Comparison of ENCODE assay signal across 10 cellular contexts in genomic region chr19:49859838-49860715, GRCh38. TPM values are rescaled to one million over a fixed set of nuclear protein-coding genes. Genes with fewer than 3 reads are reported as not detected.
DNase-seq lines count a peak whose midpoint lies in the region; ATAC-seq and TF ChIP-seq lines count a peak whose summit lies in the region.
"Had no signal": no experiment of that assay in that cellular context is flagged by ENCODE, and none has a peak within 500 bp of the region (broad histone marks: within the 10 kb centered on the region; RNA-seq: fewer than 3 reads in every experiment).

No MANE protein-coding gene starts in this region.

- H3K4me1 ChIP-seq in GM23248 (ENCODE audit: insufficient read depth) (peaks cover 6% of the 10 kb centered on the region), PC-9 (replicated peaks; ENCODE audit: insufficient read depth) (peaks cover 7% of the 10 kb centered on the region; the same call in 1 of the 2 replicates), fibroblast of lung (ENCODE audit: control insufficient read depth, extremely low read depth, insufficient read depth, low read length) (peaks cover 6% of the 10 kb centered on the region), gastrocnemius medialis (peaks cover 2 to 3% of the 10 kb centered on the region in 2 donors)

- H3K27me3 Mint-ChIP-seq in activated CD4-positive, alpha-beta T cell treated with anti-CD3 and anti-CD28 coated beads for 36 hours = no peaks in the 10 kb centered on the region
- H3K27me3 Mint-ChIP-seq: activated CD8-positive, alpha-beta memory T cell treated with anti-CD3 and anti-CD28 coated beads, Interleukin-2, amount 10 ng/mL, durations not matched to agents 7 days and 5 days; activated naive CD8-positive, alpha-beta T cell treated with anti-CD3 and anti-CD28 coated beads, Interleukin-2, amount 10 ng/mL, durations not matched to agents 7 days and 5 days had no signal

- H3K9me2 ChIP-seq in GM23248 (ENCODE audit: insufficient read depth) (no peaks in the 10 kb centered on the region), PC-9 (ENCODE audit: insufficient read depth) (no peaks in the 10 kb centered on the region)

- H3K27ac Mint-ChIP-seq in activated CD4-positive, alpha-beta T cell treated with anti-CD3 and anti-CD28 coated beads for 36 hours = no peak overlapping the region
- H3K27ac Mint-ChIP-seq: activated CD8-positive, alpha-beta memory T cell treated with anti-CD3 and anti-CD28 coated beads, Interleukin-2, amount 10 ng/mL, durations not matched to agents 7 days and 5 days; activated naive CD8-positive, alpha-beta T cell treated with anti-CD3 and anti-CD28 coated beads, Interleukin-2, amount 10 ng/mL, durations not matched to agents 7 days and 5 days had no signal

- POLR2A ChIA-PET in PC-9 (lab: Charles Lee; ENCODE audit: unreplicated experiment) = interaction anchor here (0.6 kb wide), 1 partner anchor 132 kb away, joined by 11 read pairs; no protein-coding TSS in a partner anchor
- POLR2A ChIA-PET in activated CD4-positive, alpha-beta T cell treated with anti-CD3 and anti-CD28 coated beads for 36 hours (lab: Charles Lee) = no interaction called here

- no peaks in the 10 kb centered on the region for H3K9me3 Mint-ChIP-seq in activated CD4-positive, alpha-beta T cell treated with anti-CD3 and anti-CD28 coated beads for 36 hours (ENCODE audit: low read depth)
- H3K9me3 Mint-ChIP-seq: activated naive CD8-positive, alpha-beta T cell treated with anti-CD3 and anti-CD28 coated beads, Interleukin-2, amount 10 ng/mL, durations not matched to agents 7 days and 5 days had no signal

- H3K27me3 ChIP-seq in GM23248 (replicated peaks; ENCODE audit: insufficient read depth) = no peaks in the 10 kb centered on the region
- no peaks in the 10 kb centered on the region for H3K27me3 ChIP-seq in PC-9 (ENCODE audit: insufficient read depth, low read depth)
- no peaks in the 10 kb centered on the region for H3K27me3 ChIP-seq in fibroblast of lung (ENCODE audit: control insufficient read depth, insufficient read depth, low read length)
- H3K27me3 ChIP-seq in gastrocnemius medialis = no peaks in the 10 kb centered on the region

- TF ChIP-seq POLR2A in gastrocnemius medialis (IDR thresholded peaks at IDR 0.05) = no peak

- no peak overlapping the region for H3K4me3 ChIP-seq in GM23248
- no peak overlapping the region for H3K4me3 ChIP-seq in PC-9
- H3K4me3 ChIP-seq in fibroblast of lung (replicated peaks in 1 of 4; ENCODE audit: control extremely low read depth in 1 of 4, insufficient read depth in 1 of 4, low read depth in 3 of 4, low read length in 4 of 4) = no peak overlapping the region
- no peak overlapping the region for H3K4me3 ChIP-seq in gastrocnemius medialis
- H3K4me3 ChIP-seq: coronary artery had no signal

- H3K4me2 ChIP-seq in GM23248 (ENCODE audit: unreplicated experiment) = peak overlapping the region; percentile 5
- H3K4me2 ChIP-seq in PC-9 = no peak overlapping the region
- H3K4me2 ChIP-seq in fibroblast of lung (ENCODE audit: extremely low read depth, insufficient read depth, low read length) = no peak overlapping the region

- no peaks in the 10 kb centered on the region for H4K20me1 ChIP-seq in GM23248 (ENCODE audit: insufficient read depth)
- peaks cover 77% of the 10 kb centered on the region for H4K20me1 ChIP-seq in PC-9 (ENCODE audit: insufficient read depth)
- H4K20me1 ChIP-seq in fibroblast of lung (ENCODE audit: control insufficient read depth, extremely low read depth, insufficient read depth, low read length) = no peaks in the 10 kb centered on the region

- 89 to 92% methylated on average over 22 to 23 of the region's 25 CpGs for WGBS in GM23248 (ENCODE audit: low coverage in 1 of 2, low lambda C conversion rate in 2 of 2, missing lambda C conversion rate in 2 of 2), 2 experiments

- peak overlapping the region; percentile 57 for H3K27ac ChIP-seq in GM23248
- peak overlapping the region; percentile 65 for H3K27ac ChIP-seq in PC-9
- H3K27ac ChIP-seq in fibroblast of lung (ENCODE audit: insufficient read depth, low read length) = peak overlapping the region; percentile 58
- H3K27ac ChIP-seq in gastrocnemius medialis = peak overlapping the region in 3 of 4 donors; percentile 69 to 74 (median 73)

- H3K9me3 ChIP-seq in GM23248 (ENCODE audit: low read depth) (no peaks in the 10 kb centered on the region), PC-9 (ENCODE audit: insufficient read depth, low read depth) (no peaks in the 10 kb centered on the region), fibroblast of lung (ENCODE audit: control insufficient read depth, insufficient read depth, low read depth, low read length) (no peaks in the 10 kb centered on the region), gastrocnemius medialis (no peaks in the 10 kb centered on the region)

- CTCF ChIA-PET in PC-9 (lab: Charles Lee) = interaction anchor here (0.6 kb wide), 1 partner anchor 109 kb away, joined by 22 read pairs; no protein-coding TSS in a partner anchor
- CTCF ChIA-PET in activated CD4-positive, alpha-beta T cell treated with anti-CD3 and anti-CD28 coated beads for 36 hours (lab: Charles Lee) = no interaction called here

- ATAC-seq in gastrocnemius medialis = no peak
- ATAC-seq in activated CD4-positive, alpha-beta T cell treated with anti-CD3 and anti-CD28 coated beads for 36 hours = no peak
- ATAC-seq: activated CD8-positive, alpha-beta memory T cell treated with anti-CD3 and anti-CD28 coated beads, Interleukin-2, amount 10 ng/mL, durations not matched to agents 7 days and 5 days had no signal

- no TSS peak for BruUV-seq in PC-9 (replicated peaks; lab: Mats Ljungman, UMichigan)

- no peak overlapping the region for H3K4me3 Mint-ChIP-seq in activated CD4-positive, alpha-beta T cell treated with anti-CD3 and anti-CD28 coated beads for 36 hours
- H3K4me3 Mint-ChIP-seq: activated CD8-positive, alpha-beta memory T cell treated with anti-CD3 and anti-CD28 coated beads, Interleukin-2, amount 10 ng/mL, durations not matched to agents 7 days and 5 days; activated naive CD8-positive, alpha-beta T cell treated with anti-CD3 and anti-CD28 coated beads, Interleukin-2, amount 10 ng/mL, durations not matched to agents 7 days and 5 days had no signal

- peaks cover 26% of the 10 kb centered on the region; the same call in 1 of the 2 replicates for H3F3A ChIP-seq in GM23248 (ENCODE audit: insufficient read depth)
- peaks cover 73% of the 10 kb centered on the region for H3F3A ChIP-seq in PC-9 (ENCODE audit: insufficient read depth, low read depth)

- in situ Hi-C loops in GM23248 (cut with MboI) = no loop called here
- in situ Hi-C loops in gastrocnemius medialis (cut with MboI; ENCODE audit: low sequenced_read_pairs in 4 of 4) = no loop called here

- H3K4me1 Mint-ChIP-seq in activated CD4-positive, alpha-beta T cell treated with anti-CD3 and anti-CD28 coated beads for 36 hours = peaks cover 6% of the 10 kb centered on the region

- no peak overlapping the region for H2AFZ ChIP-seq in GM23248
- H2AFZ ChIP-seq in PC-9 = no peak overlapping the region
- H2AFZ ChIP-seq in fibroblast of lung (ENCODE audit: low read length) = no peak overlapping the region

- no peak for DNase-seq in GM23248
- no peak for DNase-seq in PC-9
- DNase-seq in fibroblast of lung (ENCODE audit: low read depth in 2 of 2) = no peak
- no peak for DNase-seq in gastrocnemius medialis
- DNase-seq in activated CD4-positive, alpha-beta T cell treated with anti-CD3 and anti-CD28 coated beads for 36 hours = no peak
- DNase-seq in Ammon's horn (ENCODE audit: low spot score) = no peak
- DNase-seq in SIG-M5 treated with dmso at 0.1 percent for 504 hours (lab: John Stamatoyannopoulos, UW; ENCODE audit: unreplicated experiment) = no peak
- DNase-seq: activated CD8-positive, alpha-beta memory T cell treated with anti-CD3 and anti-CD28 coated beads, Interleukin-2, amount 10 ng/mL, durations not matched to agents 7 days and 5 days had no signal

- TF ChIP-seq CTCF in PC-9 (conservative IDR thresholded peaks at IDR 0.05) = no peak
- no peak for TF ChIP-seq CTCF in fibroblast of lung (conservative IDR thresholded peaks at IDR 0.05 in 1 of 2, IDR thresholded peaks at IDR 0.05 in 1 of 2; ENCODE audit: low read depth in 1 of 2, low read length in 2 of 2)
- no peak for TF ChIP-seq CTCF in gastrocnemius medialis (IDR thresholded peaks at IDR 0.05 in 4 of 5, conservative IDR thresholded peaks at IDR 0.05 in 1 of 5)

- H3K9ac ChIP-seq in GM23248 (no peak overlapping the region), fibroblast of lung (ENCODE audit: insufficient read depth, low read length) (no peak overlapping the region)

- intact Hi-C loops in PC-9 (cut with micrococcal nuclease; ENCODE audit: unreplicated experiment) = no loop called here
- intact Hi-C loops in gastrocnemius medialis (cut with DNase I; ENCODE audit: low total_unique reads) = no loop called here
- intact Hi-C loops in activated CD4-positive, alpha-beta T cell treated with anti-CD3 and anti-CD28 coated beads for 36 hours (cut with DNase I, micrococcal nuclease) = no loop called here

- H3K79me2 ChIP-seq in GM23248 (ENCODE audit: insufficient read depth) (peaks cover 22% of the 10 kb centered on the region), PC-9 (ENCODE audit: low read depth) (peaks cover 30% of the 10 kb centered on the region), fibroblast of lung (ENCODE audit: control insufficient read depth, insufficient read depth, low read length) (peaks cover 10% of the 10 kb centered on the region)

- H3K36me3 Mint-ChIP-seq in activated CD4-positive, alpha-beta T cell treated with anti-CD3 and anti-CD28 coated beads for 36 hours (ENCODE audit: low read depth) = peaks cover 48% of the 10 kb centered on the region

- peaks cover 9% of the 10 kb centered on the region; the same call in 1 of the 2 replicates for H3K36me3 ChIP-seq in GM23248 (ENCODE audit: low read depth)
- H3K36me3 ChIP-seq in PC-9 (ENCODE audit: low read depth) = peaks cover 21% of the 10 kb centered on the region
- peaks cover 57% of the 10 kb centered on the region for H3K36me3 ChIP-seq in fibroblast of lung (ENCODE audit: control insufficient read depth, insufficient read depth, low read length)
- peaks cover 0 to 55% of the 10 kb centered on the region in 2 donors for H3K36me3 ChIP-seq in gastrocnemius medialis

RNA-seq across cellular contexts. Expression of gene PNKP, which starts 7.3 kb away (rescaled TPM):
- total RNA-seq in GM23248 (2014; rRNA removed; shearing (Covaris generic)) = 31.5 and 35.9 TPM in 2 replicates
- polyA plus RNA-seq in GM23248 (2016; fragmentation: Nextera tagmentation; extraction: Ambion mirVana) = 32.7 and 42.2 TPM in 2 replicates
- total RNA-seq in PC-9 (2021) = 82.7 and 85.6 TPM in 2 replicates
- 21.1 and 32.9 TPM in 2 replicates for total RNA-seq in fibroblast of lung
- polyA plus RNA-seq in fibroblast of lung = 11.0 and 17.0 TPM in 2 replicates
- polyA plus RNA-seq in fibroblast of lung (2012) = 25.9 and 35.8 TPM in 2 replicates
- polyA minus RNA-seq in fibroblast of lung (ENCODE audit: low replicate concordance) = 25.4 and 45.5 TPM in 2 replicates
- total RNA-seq in gastrocnemius medialis = 10 to 100 TPM; 14.9 to 43.4 (median 21.1) TPM
- 10 to 100 TPM; 59.5 to 65.7 TPM for total RNA-seq in activated CD4-positive, alpha-beta T cell treated with anti-CD3 and anti-CD28 coated beads for 36 hours

RNA-seq across cellular contexts. Expression of gene PTOV1, which starts 9.1 kb away (rescaled TPM):
- total RNA-seq in GM23248 (2014; rRNA removed; shearing (Covaris generic)) = 53.1 and 88.0 TPM in 2 replicates
- polyA plus RNA-seq in GM23248 (2016; fragmentation: Nextera tagmentation; extraction: Ambion mirVana) (88.9 and 91.7 TPM in 2 replicates), fibroblast of lung (41.1 and 48.0 TPM in 2 replicates)
- total RNA-seq in PC-9 (2021) (151 and 155 TPM in 2 replicates), fibroblast of lung (35.2 and 56.0 TPM in 2 replicates), gastrocnemius medialis (10 to 100 TPM; 77.6 to 88.2 (median 87.0) TPM)
- 108 and 129 TPM in 2 replicates for polyA plus RNA-seq in fibroblast of lung (2012)
- polyA minus RNA-seq in fibroblast of lung (ENCODE audit: low replicate concordance) = 108 and 136 TPM in 2 replicates
- total RNA-seq in activated CD4-positive, alpha-beta T cell treated with anti-CD3 and anti-CD28 coated beads for 36 hours = 100 to 1,000 TPM in 1 of 2 experiments, 10 to 100 TPM in 1; 76.9 to 104 TPM

RNA-seq across cellular contexts. Expression of gene AKT1S1, which starts 17.1 kb away (rescaled TPM):
- 11.6 and 17.3 TPM in 2 replicates for total RNA-seq in GM23248 (2014; rRNA removed; shearing (Covaris generic))
- polyA plus RNA-seq in GM23248 (2016; fragmentation: Nextera tagmentation; extraction: Ambion mirVana) (60.4 and 65.2 TPM in 2 replicates), fibroblast of lung (37.4 and 51.3 TPM in 2 replicates)
- total RNA-seq in PC-9 (2021) (109 and 143 TPM in 2 replicates), fibroblast of lung (9.2 and 12.2 TPM in 2 replicates), gastrocnemius medialis (10 to 100 TPM; 23.8 to 56.8 (median 43.4) TPM)
- 54.8 and 74.5 TPM in 2 replicates for polyA plus RNA-seq in fibroblast of lung (2012)
- polyA minus RNA-seq in fibroblast of lung (ENCODE audit: low replicate concordance) = 41.6 and 54.1 TPM in 2 replicates
- total RNA-seq in activated CD4-positive, alpha-beta T cell treated with anti-CD3 and anti-CD28 coated beads for 36 hours = 10 to 100 TPM; 16.1 to 20.3 TPM

RNA-seq across cellular contexts. Expression of gene TBC1D17, which starts 17.4 kb away (rescaled TPM):
- total RNA-seq in GM23248 (2014; rRNA removed; shearing (Covaris generic)) = 6.3 and 6.6 TPM in 2 replicates
- 32.4 and 33.0 TPM in 2 replicates for polyA plus RNA-seq in GM23248 (2016; fragmentation: Nextera tagmentation; extraction: Ambion mirVana)
- 52.1 and 62.3 TPM in 2 replicates for total RNA-seq in PC-9 (2021)
- 10.0 and 19.5 TPM in 2 replicates for total RNA-seq in fibroblast of lung
- 32.5 and 34.2 TPM in 2 replicates for polyA plus RNA-seq in fibroblast of lung
- polyA plus RNA-seq in fibroblast of lung (2012) = 42.3 and 47.1 TPM in 2 replicates
- 111 and 165 TPM in 2 replicates for polyA minus RNA-seq in fibroblast of lung (ENCODE audit: low replicate concordance)
- 10 to 100 TPM; 48.7 to 84.3 (median 66.4) TPM for total RNA-seq in gastrocnemius medialis
- 10 to 100 TPM; 29.1 to 29.6 TPM for total RNA-seq in activated CD4-positive, alpha-beta T cell treated with anti-CD3 and anti-CD28 coated beads for 36 hours

RNA-seq across cellular contexts. Expression of gene IL4I1, which starts 36.6 kb away (rescaled TPM):
- not detected in 2 replicates for total RNA-seq in GM23248 (2014; rRNA removed; shearing (Covaris generic))
- 0.66 and 0.91 TPM in 2 replicates for polyA plus RNA-seq in GM23248 (2016; fragmentation: Nextera tagmentation; extraction: Ambion mirVana)
- 0.85 TPM in 1 of 2 replicates, not detected in the other for total RNA-seq in PC-9 (2021)
- total RNA-seq in fibroblast of lung = 1.2 and 1.5 TPM in 2 replicates
- polyA plus RNA-seq in fibroblast of lung = 0.09 and 0.21 TPM in 2 replicates
- polyA plus RNA-seq in fibroblast of lung (2012) = 0.52 and 0.58 TPM in 2 replicates
- polyA minus RNA-seq in fibroblast of lung (ENCODE audit: low replicate concordance) = 0.79 TPM in 1 of 2 replicates, not detected in the other
- 1 to 10 TPM in 1 of 4 donors, under 1 TPM in 1, not detected in 2; 0.15 to 1.1 TPM for total RNA-seq in gastrocnemius medialis
- 10 to 100 TPM; 21.2 to 22.2 TPM for total RNA-seq in activated CD4-positive, alpha-beta T cell treated with anti-CD3 and anti-CD28 coated beads for 36 hours
